ENCODE assay signal across 10 cellular contexts in genomic region chr10:98242823-98243222, GRCh38. TPM values are rescaled to one million over a fixed set of nuclear protein-coding genes. Genes with fewer than 3 reads are reported as not detected.
DNase-seq lines count a peak whose midpoint lies in the region; ATAC-seq and TF ChIP-seq lines count a peak whose summit lies in the region.
"Had no signal": no experiment of that assay in that cellular context is flagged by ENCODE, and none has a peak within 500 bp of the region (broad histone marks: within the 10 kb centered on the region; RNA-seq: fewer than 3 reads in every experiment).

No MANE protein-coding gene starts in this region.

- POLR2A ChIA-PET in T-cell (lab: Charles Lee): no interaction called here

- peaks cover 58% of the 10 kb centered on the region for H3K36me3 Mint-ChIP-seq in T-cell

- H3K27me3 Mint-ChIP-seq in T-cell: no peaks in the 10 kb centered on the region
- H3K27me3 Mint-ChIP-seq: CD4-positive, alpha-beta T cell had no signal

- TF ChIP-seq CTCF in fibroblast of mammary gland (conservative IDR thresholded peaks at IDR 0.05; ENCODE audit: control insufficient read depth, insufficient read depth, low read depth, low read length): peak; percentile 50

- H3K9me3 Mint-ChIP-seq in T-cell: no peaks in the 10 kb centered on the region
- H3K9me3 Mint-ChIP-seq: CD4-positive, alpha-beta T cell had no signal

- CTCF ChIA-PET in T-cell (lab: Charles Lee): no interaction called here

- no peak for ATAC-seq in T-cell (replicated peaks in 1 of 4)
- ATAC-seq in HG03457 (IDR thresholded peaks at IDR 0.05; ENCODE audit: unreplicated experiment): no peak

- H3K4me1 Mint-ChIP-seq in T-cell: peaks cover 0 to 3% (median 3%) of the 10 kb centered on the region in 3 donors

- no peak overlapping the region for H3K4me3 Mint-ChIP-seq in T-cell
- H3K4me3 Mint-ChIP-seq: CD4-positive, alpha-beta T cell had no signal

- no peak overlapping the region for H3K4me3 ChIP-seq in fibroblast of mammary gland (ENCODE audit: control insufficient read depth, low read depth, low read length)
- H3K4me3 ChIP-seq: lung had no signal

- DNase-seq in NCI-H510A treated with DMSO at 0.1 percent for 48 hours (lab: John Stamatoyannopoulos, UW): peak; percentile 34
- DNase-seq in NCI-H510A (lab: John Stamatoyannopoulos, UW): no peak
- peak; percentile 61 for DNase-seq in OCI-M1 (lab: John Stamatoyannopoulos, UW)
- peak; percentile 49 for DNase-seq in fibroblast of mammary gland (ENCODE audit: low read depth)
- peak; percentile 75 for DNase-seq in superior temporal gyrus (ENCODE audit: extremely low spot score)
- DNase-seq in T-cell: no peak
- no peak for DNase-seq in stimulated activated CD8-positive, alpha-beta memory T cell treated with anti-CD3 and anti-CD28 coated beads, Interleukin-4, amount 100 ng/mL, for 48 hours
- DNase-seq: CD4-positive, alpha-beta T cell had no signal

- H3K27ac Mint-ChIP-seq in T-cell: no peak overlapping the region
- H3K27ac Mint-ChIP-seq: CD4-positive, alpha-beta T cell had no signal

RNA-seq across cellular contexts. Expression of gene LOXL4, which starts 25.2 kb away (rescaled TPM):
- under 1 TPM in 1 of 5 donors, not detected in 4; 0.09 TPM for total RNA-seq in T-cell
- total RNA-seq: CD4-positive, alpha-beta T cell had no signal

Comparison
In these comparisons a context has a peak if more than half of its experiments do, and no peak if none do; other contexts are left out.
1. DNase-seq: peak in NCI-H510A treated with DMSO at 0.1 percent for 48 hours (single experiment), OCI-M1 (single experiment), fibroblast of mammary gland (single experiment) and superior temporal gyrus (single experiment); none in NCI-H510A (single experiment), T-cell (0 of 34) and stimulated activated CD8-positive, alpha-beta memory T cell treated with anti-CD3 and anti-CD28 coated beads, Interleukin-4, amount 100 ng/mL, for 48 hours (single experiment).